Comparison of ENCODE assay signal across 17 cellular contexts in genomic region chr4:182082910-182083309, GRCh38.
DNase-seq lines count a peak whose midpoint lies in the region; ATAC-seq and TF ChIP-seq lines count a peak whose summit lies in the region.
"Had no signal": no experiment of that assay in that cellular context is flagged by ENCODE, and none has a peak within 500 bp of the region (broad histone marks: within the 10 kb centered on the region; RNA-seq: fewer than 3 reads in every experiment).

No MANE protein-coding gene starts in this region.

- H3K27ac ChIP-seq in SK-N-SH (ENCODE audit: low read depth in 2 of 2, low read length in 1 of 2) (no peak overlapping the region), foreskin keratinocyte (peak overlapping the region; percentile 19)
- H3K27ac ChIP-seq: 22Rv1, A549, C4-2B had no signal

- peaks cover 10% of the 10 kb centered on the region for H3K9me3 Mint-ChIP-seq in osteocyte (ENCODE audit: unreplicated experiment)
- H3K9me3 Mint-ChIP-seq: CD4-positive, alpha-beta T cell had no signal

- peak overlapping the region; percentile 89 for H3K27ac Mint-ChIP-seq in osteocyte (ENCODE audit: unreplicated experiment)
- H3K27ac Mint-ChIP-seq: CD4-positive, alpha-beta T cell had no signal

- no peaks in the 10 kb centered on the region for H4K20me1 ChIP-seq in SK-N-SH (ENCODE audit: insufficient read depth)

- no peaks in the 10 kb centered on the region for H3K27me3 Mint-ChIP-seq in osteocyte (ENCODE audit: unreplicated experiment)
- H3K27me3 Mint-ChIP-seq: CD4-positive, alpha-beta T cell had no signal

- H3K9me3 ChIP-seq in SK-N-SH = no peaks in the 10 kb centered on the region
- peaks cover 10% of the 10 kb centered on the region; the same call in 1 of the 2 replicates for H3K9me3 ChIP-seq in NT2/D1 (ENCODE audit: insufficient read depth, low read length)
- H3K9me3 ChIP-seq: A549, Caco-2 had no signal

- no peak for TF ChIP-seq RAD21 in SK-N-SH (IDR thresholded peaks at IDR 0.05; ENCODE audit: low read length)

- H2AFZ ChIP-seq in SK-N-SH (ENCODE audit: low read depth) = no peak overlapping the region

- no peaks in the 10 kb centered on the region for H3K9me2 ChIP-seq in SK-N-SH

- no peaks in the 10 kb centered on the region for H3F3A ChIP-seq in SK-N-SH (replicated peaks; ENCODE audit: insufficient read depth)

- H3K9ac ChIP-seq in SK-N-SH = no peak overlapping the region
- H3K9ac ChIP-seq in NT2/D1 (ENCODE audit: insufficient read length, low read depth) = no peak overlapping the region

- H3K36me3 ChIP-seq in SK-N-SH (replicated peaks in 1 of 2; ENCODE audit: control insufficient read depth in 1 of 2, insufficient read depth in 2 of 2, low read length in 1 of 2) = no peaks in the 10 kb centered on the region
- H3K36me3 ChIP-seq in NT2/D1 (ENCODE audit: insufficient read depth, insufficient read length, low read length) = peaks cover 48% of the 10 kb centered on the region

- ATAC-seq in SK-N-SH treated with all-trans-retinoic acid at 6 μM for 48 hours = no peak
- no peak for ATAC-seq in foreskin keratinocyte
- ATAC-seq in HG03196 (IDR thresholded peaks at IDR 0.05; ENCODE audit: unreplicated experiment) = no peak
- no peak for ATAC-seq in GM19397 (IDR thresholded peaks at IDR 0.05; ENCODE audit: unreplicated experiment)
- ATAC-seq: A549 had no signal

- H3K4me1 ChIP-seq in SK-N-SH (ENCODE audit: control insufficient read depth in 1 of 2, insufficient read depth in 2 of 2, low read depth in 1 of 2, low read length in 1 of 2) = no peaks in the 10 kb centered on the region
- H3K4me1 ChIP-seq in NT2/D1 (ENCODE audit: insufficient read depth, insufficient read length) = no peaks in the 10 kb centered on the region
- H3K4me1 ChIP-seq in foreskin keratinocyte = no peaks in the 10 kb centered on the region
- H3K4me1 ChIP-seq: A549, Caco-2 had no signal

- H3K27me3 ChIP-seq in SK-N-SH (ENCODE audit: insufficient read depth) = no peaks in the 10 kb centered on the region
- no peaks in the 10 kb centered on the region for H3K27me3 ChIP-seq in NT2/D1 (ENCODE audit: insufficient read depth, insufficient read length)
- H3K27me3 ChIP-seq in foreskin keratinocyte = no peaks in the 10 kb centered on the region

- CTCF ChIA-PET in SK-N-SH (lab: Yijun Ruan, JAX) = no interaction called here

- peaks cover 54% of the 10 kb centered on the region for H3K4me1 Mint-ChIP-seq in osteocyte (ENCODE audit: unreplicated experiment)

- TF ChIP-seq CTCF in SK-N-SH (IDR thresholded peaks at IDR 0.05) (no peak), foreskin keratinocyte (conservative IDR thresholded peaks at IDR 0.05) (no peak), osteocyte (IDR thresholded peaks at IDR 0.05) (no peak), foreskin fibroblast (IDR thresholded peaks at IDR 0.05; ENCODE audit: low read depth, low read length) (no peak)

- DNase-seq in SK-N-SH (no peak), NT2/D1 (ENCODE audit: low read depth, low spot score) (no peak), foreskin keratinocyte (no peak), osteocyte (ENCODE audit: extremely low spot score, unreplicated experiment) (no peak), foreskin fibroblast (no peak)
- DNase-seq: AML-193; Caco-2; CD4-positive, alpha-beta T cell; GDM1; GOT3; H7 had no signal

- POLR2A ChIA-PET in SK-N-SH (lab: Yijun Ruan, JAX) = no interaction called here

- H3K36me3 Mint-ChIP-seq in osteocyte (ENCODE audit: unreplicated experiment) = peaks cover 18% of the 10 kb centered on the region

- H3K4me3 ChIP-seq in SK-N-SH (ENCODE audit: low read depth in 2 of 2, low read length in 1 of 2) (no peak overlapping the region), NT2/D1 (ENCODE audit: insufficient read length, low read depth) (peak overlapping the region; percentile 55), foreskin fibroblast (ENCODE audit: low read depth in 1 of 2, low read length in 2 of 2) (no peak overlapping the region)
- H3K4me3 ChIP-seq: A549 had no signal

- H3K4me2 ChIP-seq in SK-N-SH = no peak overlapping the region
- H3K4me2 ChIP-seq: A549 had no signal

- H3K79me2 ChIP-seq in SK-N-SH (ENCODE audit: insufficient read depth) = no peaks in the 10 kb centered on the region

- TF ChIP-seq EP300 in SK-N-SH (IDR thresholded peaks at IDR 0.05; ENCODE audit: borderline replicate concordance in 1 of 2, low read depth in 1 of 2, low read length in 1 of 2) = no peak

- H3K4me3 Mint-ChIP-seq in osteocyte (ENCODE audit: unreplicated experiment) = peak overlapping the region; percentile 58
- H3K4me3 Mint-ChIP-seq: CD4-positive, alpha-beta T cell had no signal

TF ChIP-seq in SK-N-SH treated with all-trans-retinoic acid at 6 μM for 48 hours, 23 proteins besides CTCF, POLR2A, EP300 and RAD21:
- TF ChIP-seq PATZ1 (CRISPR knock-in tag; IDR thresholded peaks at IDR 0.05; ENCODE audit: borderline replicate concordance) (peak; percentile 59; the same call in 1 of the 2 replicates), RARB (CRISPR knock-in tag; IDR thresholded peaks at IDR 0.05) (no peak), TCF4 (CRISPR knock-in tag; IDR thresholded peaks at IDR 0.05; ENCODE audit: borderline replicate concordance) (no peak), ISL1 (CRISPR knock-in tag; IDR thresholded peaks at IDR 0.05) (peak; percentile 78), ZNF8 (CRISPR knock-in tag; IDR thresholded peaks at IDR 0.05) (no peak), SNAI2 (CRISPR knock-in tag; IDR thresholded peaks at IDR 0.05) (no peak)

TF ChIP-seq in SK-N-SH, 30 proteins besides CTCF, POLR2A, EP300 and RAD21:
- TF ChIP-seq, protein P1, sequence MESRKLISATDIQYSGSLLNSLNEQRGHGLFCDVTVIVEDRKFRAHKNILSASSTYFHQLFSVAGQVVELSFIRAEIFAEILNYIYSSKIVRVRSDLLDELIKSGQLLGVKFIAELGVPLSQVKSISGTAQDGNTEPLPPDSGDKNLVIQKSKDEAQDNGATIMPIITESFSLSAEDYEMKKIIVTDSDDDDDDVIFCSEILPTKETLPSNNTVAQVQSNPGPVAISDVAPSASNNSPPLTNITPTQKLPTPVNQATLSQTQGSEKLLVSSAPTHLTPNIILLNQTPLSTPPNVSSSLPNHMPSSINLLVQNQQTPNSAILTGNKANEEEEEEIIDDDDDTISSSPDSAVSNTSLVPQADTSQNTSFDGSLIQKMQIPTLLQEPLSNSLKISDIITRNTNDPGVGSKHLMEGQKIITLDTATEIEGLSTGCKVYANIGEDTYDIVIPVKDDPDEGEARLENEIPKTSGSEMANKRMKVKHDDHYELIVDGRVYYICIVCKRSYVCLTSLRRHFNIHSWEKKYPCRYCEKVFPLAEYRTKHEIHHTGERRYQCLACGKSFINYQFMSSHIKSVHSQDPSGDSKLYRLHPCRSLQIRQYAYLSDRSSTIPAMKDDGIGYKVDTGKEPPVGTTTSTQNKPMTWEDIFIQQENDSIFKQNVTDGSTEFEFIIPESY (IDR thresholded peaks at IDR 0.05; ENCODE audit: borderline replicate concordance, low read depth) = no peak
- TF ChIP-seq GATA2 (CRISPR knock-in tag; IDR thresholded peaks at IDR 0.05) = no peak
TF ChIP-seq in SK-N-SH: peak in this region for 0.
